Comparison of ENCODE assay signal across 17 cellular contexts in the genomic region with DNA sequence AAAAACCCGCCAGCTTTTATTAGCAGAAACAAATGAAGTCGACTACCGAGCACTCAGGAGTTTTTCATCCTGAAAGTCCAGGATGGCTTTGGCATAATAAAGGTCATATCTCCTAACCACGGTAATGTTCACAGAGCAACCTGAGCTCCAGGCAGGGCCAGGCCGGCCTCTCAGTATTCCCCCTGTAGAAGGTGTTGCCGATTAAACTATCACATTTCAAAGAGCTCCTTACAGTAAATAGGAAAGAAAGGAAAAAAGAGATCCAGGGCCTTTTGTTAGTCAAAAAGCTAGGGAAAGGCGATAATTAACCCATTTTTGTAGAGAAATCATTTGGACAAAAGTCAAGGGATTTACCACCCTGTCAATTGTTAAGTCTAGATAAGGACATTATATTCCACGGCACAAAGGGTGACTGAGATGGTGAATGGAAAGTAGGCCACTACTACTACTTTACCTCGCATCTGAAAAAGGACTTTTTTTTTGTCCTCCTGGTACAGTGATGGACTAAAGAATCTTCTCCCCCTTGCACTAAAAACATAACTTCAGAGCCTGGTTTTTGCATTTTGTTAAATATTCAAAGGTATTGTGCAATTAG.
A peak's percentile ranks its signal among the peaks of the same experiment; 100 is the strongest.
DNase-seq lines count a peak whose midpoint lies in the region; ATAC-seq, FAIRE-seq and TF ChIP-seq lines count a peak whose summit lies in the region.
"Had no signal": no experiment of that assay in that cellular context is flagged by ENCODE, and none has a peak within 500 bp of the region (broad histone marks: within the 10 kb centered on the region; RNA-seq: fewer than 3 reads in every experiment).

No MANE protein-coding gene starts in this region.

- H3K27ac Mint-ChIP-seq in IgD-negative memory B cell (peak overlapping the region; percentile 82 to 98 (median 96)), naive B cell (peak overlapping the region; percentile 9 to 97 (median 84))

- POLR2A ChIA-PET in GM12878 (lab: Charles Lee), result interaction anchor here (0.5 to 7.3 kb wide), 31 partner anchors 9 to 1091 kb away, joined by 3 to 110 read pairs (median 5); no protein-coding TSS in a partner anchor

- H3K4me1 ChIP-seq in GM12878 (ENCODE audit: control insufficient read depth, insufficient read depth, low read length) (peaks cover 54% of the 10 kb centered on the region), osteoblast (ENCODE audit: insufficient read depth, low read length) (peaks cover 24% of the 10 kb centered on the region)
- H3K4me1 ChIP-seq: adrenal gland, lower lobe of right lung, prostate gland had no signal

- intact Hi-C loops in GM12878 (cut with micrococcal nuclease; ENCODE audit: unreplicated experiment), result loop anchor here (5.0 to 10.0 kb wide), 4 partner anchors 40 to 547 kb away; no protein-coding TSS in a partner anchor

- ATAC-seq in GM12878 (peak; percentile 12), naive B cell (ENCODE audit: low read depth in 2 of 2) (no peak), HG03280 (IDR thresholded peaks at IDR 0.05; ENCODE audit: unreplicated experiment) (no peak), GM19324 (IDR thresholded peaks at IDR 0.05; ENCODE audit: low FRiP score, unreplicated experiment) (no peak)
- ATAC-seq: lower lobe of right lung had no signal

- peak overlapping the region; percentile 41 for H3K9ac ChIP-seq in GM12878 (ENCODE audit: control insufficient read depth, insufficient read depth, low read length)
- H3K9ac ChIP-seq: GM23248 had no signal

- H3K27me3 ChIP-seq in GM12878 (replicated peaks in 1 of 2; ENCODE audit: control insufficient read depth in 2 of 2, insufficient read depth in 2 of 2, low read length in 1 of 2) (no peaks in the 10 kb centered on the region), osteoblast (ENCODE audit: insufficient read depth, low read length) (no peaks in the 10 kb centered on the region)
- H3K27me3 ChIP-seq: adrenal gland, cardiac muscle cell had no signal

- H3K9me3 ChIP-seq in GM12878 (replicated peaks; ENCODE audit: control insufficient read depth, insufficient read depth, low read length) (peaks cover 1% of the 10 kb centered on the region; the same call in 1 of the 3 replicates), osteoblast (ENCODE audit: low read depth, low read length) (no peaks in the 10 kb centered on the region)
- H3K9me3 ChIP-seq: adrenal gland, lower lobe of right lung, prostate gland had no signal

- WGBS in GM12878 (ENCODE audit: insufficient coverage, insufficient replicate concordance, low lambda C conversion rate, missing lambda C conversion rate), result 2% methylated on average over 9 of the region's 9 CpGs

- FAIRE-seq in GM12878 (lab: Jason Lieb, UNC), result no peak

- peaks cover 53 to 78% (median 65%) of the 10 kb centered on the region in 3 donors for H3K4me1 Mint-ChIP-seq in IgD-negative memory B cell
- peaks cover 67 to 93% (median 91%) of the 10 kb centered on the region in 3 donors for H3K4me1 Mint-ChIP-seq in naive B cell

- H3K9me3 Mint-ChIP-seq in IgD-negative memory B cell, result no peaks in the 10 kb centered on the region
- H3K9me3 Mint-ChIP-seq in naive B cell, result no peaks in the 10 kb centered on the region

- no TSS peak for BruUV-seq in GM12878 (replicated peaks; lab: Mats Ljungman, UMichigan)

- peak overlapping the region; percentile 67 for H3K4me2 ChIP-seq in GM12878 (ENCODE audit: control insufficient read depth, insufficient read depth)
- no peak overlapping the region for H3K4me2 ChIP-seq in osteoblast (ENCODE audit: insufficient read depth, low read length)

- peaks cover 28% of the 10 kb centered on the region for H3K79me2 ChIP-seq in GM12878 (ENCODE audit: control insufficient read depth, insufficient read depth, low read length)
- peaks cover 35% of the 10 kb centered on the region for H3K79me2 ChIP-seq in osteoblast (ENCODE audit: insufficient read depth, low read length)

- peak overlapping the region; percentile 72 for H2AFZ ChIP-seq in GM12878 (ENCODE audit: control insufficient read depth, low read depth, low read length)
- H2AFZ ChIP-seq in osteoblast (ENCODE audit: low read length), result no peak overlapping the region
- H2AFZ ChIP-seq: GM23248 had no signal

- H3K4me3 ChIP-seq in GM12878 (peak overlapping the region; percentile 34; the same call in 1 of the 2 replicates), osteoblast (ENCODE audit: insufficient read depth, low read length) (no peak overlapping the region)
- H3K4me3 ChIP-seq: adrenal gland, cardiac muscle cell, GM23248, lower lobe of right lung, prostate gland, skin epidermis had no signal

- TF ChIP-seq EP300 in GM12878 (IDR thresholded peaks at IDR 0.05; ENCODE audit: borderline replicate concordance in 1 of 2, control insufficient read depth in 1 of 2, low read depth in 2 of 2, low read length in 2 of 2), result no peak

- TF ChIP-seq CTCF in GM12878 (IDR thresholded peaks at IDR 0.05 in 2 of 3, conservative IDR thresholded peaks at IDR 0.05 in 1 of 3; ENCODE audit: control insufficient read depth in 2 of 3, extremely low read depth in 1 of 3, insufficient read depth in 1 of 3, low read depth in 3 of 3, low read length in 3 of 3) (no peak), osteoblast (IDR thresholded peaks at IDR 0.05; ENCODE audit: extremely low read depth, low read depth, low read length) (no peak)

- SMC1A ChIA-PET in GM12878 (lab: Charles Lee; ENCODE audit: uncharacterized antibody, unreplicated experiment), result interaction anchor here (0.7 to 18.3 kb wide), 48 partner anchors 9 to 256 kb away, joined by 3 to 399 read pairs (median 6); no protein-coding TSS in a partner anchor

- H3K27ac ChIP-seq in GM12878 (ENCODE audit: control insufficient read depth, insufficient read depth) (peak overlapping the region; percentile 93), osteoblast (ENCODE audit: low read depth, low read length) (no peak overlapping the region)
- H3K27ac ChIP-seq: adrenal gland, cardiac muscle cell, GM23248, lower lobe of right lung, prostate gland, skin epidermis had no signal

- RAD21 ChIA-PET in GM12878 (lab: Charles Lee; ENCODE audit: unreplicated experiment), result interaction anchor here (0.6 to 13.6 kb wide), 36 partner anchors 9 to 543 kb away, joined by 3 to 167 read pairs (median 5); partner anchors contain the start of gene EBF1

- in situ Hi-C loops in G401 (cut with HindIII; ENCODE audit: low sequenced_read_pairs), result no loop called here
- in situ Hi-C loops in GM12878 (cut with MboI), result no loop called here

- DNase-seq in G401 (ENCODE audit: low spot score) (peak; percentile 30), GM12878 (ENCODE audit: low read depth, low spot score) (no peak), naive B cell (no peak), osteoblast (ENCODE audit: insufficient read length, low spot score, missing footprints) (no peak), COLO829 (ENCODE audit: low spot score) (no peak)
- DNase-seq: activated gamma-delta T cell, adrenal gland, GM23248, lower lobe of right lung, NCI-H2029 treated with DMSO at 0.1 percent for 48 hours, RPMI8226 had no signal

- no peak for TF ChIP-seq RAD21 in GM12878 (IDR thresholded peaks at IDR 0.05; ENCODE audit: insufficient read depth, low read depth, low read length)

- H3K36me3 Mint-ChIP-seq in IgD-negative memory B cell, result peaks cover 7% of the 10 kb centered on the region
- H3K36me3 Mint-ChIP-seq in naive B cell, result no peaks in the 10 kb centered on the region

- CTCF ChIA-PET in GM12878 (lab: Yijun Ruan, JAX), result interaction anchor here (0.7 to 3.2 kb wide), 27 partner anchors 9 to 271 kb away, joined by 3 to 31 read pairs (median 4); no protein-coding TSS in a partner anchor

- no peaks in the 10 kb centered on the region; a peak in 2 of 4 replicates for H3K36me3 ChIP-seq in GM12878 (ENCODE audit: control insufficient read depth in 2 of 2, insufficient read depth in 2 of 2, low read length in 1 of 2)
- H3K36me3 ChIP-seq in osteoblast (ENCODE audit: insufficient read depth, low read length), result no peaks in the 10 kb centered on the region
- H3K36me3 ChIP-seq: adrenal gland, cardiac muscle cell, lower lobe of right lung, prostate gland had no signal

- H3K4me3 Mint-ChIP-seq in IgD-negative memory B cell (peak overlapping the region; percentile 33 to 90 (median 62)), naive B cell (peak overlapping the region in 5 of 8 donors; percentile 35 to 76 (median 56))

- H4K20me1 ChIP-seq in GM12878 (ENCODE audit: control insufficient read depth, insufficient read depth) (no peaks in the 10 kb centered on the region), osteoblast (ENCODE audit: insufficient read depth, low read length) (no peaks in the 10 kb centered on the region)

- H3K27me3 Mint-ChIP-seq in IgD-negative memory B cell (no peaks in the 10 kb centered on the region), naive B cell (no peaks in the 10 kb centered on the region)

- TF ChIP-seq POLR2A in GM12878 (IDR thresholded peaks at IDR 0.05; ENCODE audit: low read depth, low read length), result no peak

TF ChIP-seq in GM12878, 131 proteins besides CTCF, POLR2A, EP300 and RAD21 (continues in another document):
- TF ChIP-seq MLLT1 (IDR thresholded peaks at IDR 0.05), result no peak
